In the genomic region with DNA sequence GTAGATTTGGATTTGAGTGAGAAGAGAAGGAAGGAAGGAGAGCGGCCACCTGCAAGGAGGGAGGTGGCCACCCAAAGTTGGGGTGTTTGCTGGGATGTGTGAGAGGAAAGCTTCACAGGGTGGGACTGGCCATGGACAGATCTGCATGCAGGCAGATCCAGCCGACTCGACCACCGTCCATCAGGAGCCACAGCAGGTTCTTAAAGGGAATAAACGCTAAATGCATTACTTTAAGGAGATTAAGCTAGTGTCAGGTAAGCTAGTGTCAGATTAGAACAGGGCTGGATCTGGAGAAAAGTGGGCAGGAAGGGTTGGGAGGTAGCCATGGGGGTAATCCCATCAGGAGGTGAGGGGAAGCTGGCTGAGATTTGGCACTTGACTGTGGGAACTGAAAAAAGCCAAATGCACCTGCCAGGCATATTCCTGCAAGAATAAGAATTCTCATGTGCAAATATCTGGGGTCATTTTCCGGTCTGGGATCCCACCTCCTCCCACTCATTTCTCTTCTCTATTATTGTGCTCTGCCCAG, we compare ENCODE assay signal across 25 cellular contexts.
DNase-seq lines count a peak whose midpoint lies in the region; TF ChIP-seq lines count a peak whose summit lies in the region.
"Had no signal": no experiment of that assay in that cellular context is flagged by ENCODE, and none has a peak within 500 bp of the region (broad histone marks: within the 10 kb centered on the region; RNA-seq: fewer than 3 reads in every experiment).

No MANE protein-coding gene starts in this region.

- H3K27me3 ChIP-seq in testis (no peaks in the 10 kb centered on the region), MG63 (no peaks in the 10 kb centered on the region)
- H3K27me3 ChIP-seq: BLaER1 treated with 17β-estradiol and CSF1 and Interleukin-3, amounts not matched to agents 10 nM and 100 nM; SJSA1 had no signal

- H3K9me3 ChIP-seq in testis (no peaks in the 10 kb centered on the region), MG63 (no peaks in the 10 kb centered on the region)
- H3K9me3 ChIP-seq: BLaER1 treated with 17β-estradiol and CSF1 and Interleukin-3, amounts not matched to agents 10 nM and 100 nM; SJSA1 had no signal

- peaks cover 5% of the 10 kb centered on the region for H3K27me3 Mint-ChIP-seq in glutamatergic neuron (ENCODE audit: unreplicated experiment)
- H3K27me3 Mint-ChIP-seq in osteocyte (ENCODE audit: unreplicated experiment): peaks cover 5% of the 10 kb centered on the region

- H3K36me3 ChIP-seq in testis (ENCODE audit: low read depth, missing control alignments): no peaks in the 10 kb centered on the region
- H3K36me3 ChIP-seq in MG63: no peaks in the 10 kb centered on the region
- H3K36me3 ChIP-seq: SJSA1 had no signal

- DNase-seq in NCI-H524 (lab: John Stamatoyannopoulos, UW) (peak; percentile 13 to 64), NCI-H524 treated with DMSO at 0.1 percent for 48 hours (lab: John Stamatoyannopoulos, UW) (no peak), NCI-H82 treated with DMSO at 0.1 percent for 48 hours (lab: John Stamatoyannopoulos, UW; ENCODE audit: unreplicated experiment) (peak; percentile 98), glutamatergic neuron (no peak), osteocyte (ENCODE audit: extremely low spot score, unreplicated experiment) (peak; percentile 34), testis (no peak), MG63 (no peak)
- DNase-seq in stimulated activated CD4-positive, alpha-beta T cell treated with anti-CD3 and anti-CD28 coated beads, Interleukin-4, amount 100 ng/mL, for 4 hours: no peak
- DNase-seq: 8988T, Calu3, DMS53, GDM1, H7, Kasumi-1, MM.1S, NCI-H1048, NCI-H1417 treated with DMSO at 0.1 percent for 48 hours, NCI-H187 treated with DMSO at 0.1 percent for 48 hours, NCI-H2107, NCI-H2227 treated with DMSO at 0.1 percent for 48 hours, NCI-H510A, NCI-H774 had no signal

- TF ChIP-seq CTCF in glutamatergic neuron (IDR thresholded peaks at IDR 0.05; ENCODE audit: partially characterized antibody, unreplicated experiment): no peak
- no peak for TF ChIP-seq CTCF in osteocyte (IDR thresholded peaks at IDR 0.05)
- TF ChIP-seq CTCF in testis (IDR thresholded peaks at IDR 0.05): no peak

- H3K4me3 Mint-ChIP-seq in glutamatergic neuron (ENCODE audit: unreplicated experiment) (no peak overlapping the region), osteocyte (ENCODE audit: unreplicated experiment) (no peak overlapping the region)
- H3K4me3 Mint-ChIP-seq: CD8-positive, alpha-beta T cell had no signal

- H3K36me3 Mint-ChIP-seq in glutamatergic neuron (ENCODE audit: unreplicated experiment) (no peaks in the 10 kb centered on the region), osteocyte (ENCODE audit: unreplicated experiment) (no peaks in the 10 kb centered on the region)
- H3K36me3 Mint-ChIP-seq: CD8-positive, alpha-beta T cell had no signal

- no peak for TF ChIP-seq POLR2A in testis (IDR thresholded peaks at IDR 0.05)

- H3K4me3 ChIP-seq in testis (no peak overlapping the region), MG63 (no peak overlapping the region)
- H3K4me3 ChIP-seq: BLaER1 treated with 17β-estradiol and CSF1 and Interleukin-3, amounts not matched to agents 10 nM and 100 nM; SJSA1 had no signal

- H3K9me3 Mint-ChIP-seq in glutamatergic neuron (ENCODE audit: unreplicated experiment) (peaks cover 15% of the 10 kb centered on the region), osteocyte (ENCODE audit: unreplicated experiment) (no peaks in the 10 kb centered on the region)
- H3K9me3 Mint-ChIP-seq: CD8-positive, alpha-beta T cell had no signal

- WGBS in testis, 2 donors: 93% methylated on average over 6 of the region's 6 CpGs

- peak overlapping the region; percentile 18 for H3K27ac Mint-ChIP-seq in glutamatergic neuron (ENCODE audit: unreplicated experiment)
- no peak overlapping the region for H3K27ac Mint-ChIP-seq in osteocyte (ENCODE audit: unreplicated experiment)
- H3K27ac Mint-ChIP-seq: CD8-positive, alpha-beta T cell had no signal

- H3K27ac ChIP-seq in testis: no peak overlapping the region
- H3K27ac ChIP-seq: BLaER1 treated with 17β-estradiol and CSF1 and Interleukin-3, amounts not matched to agents 10 nM and 100 nM; SJSA1 had no signal

- peaks cover 46% of the 10 kb centered on the region for H3K4me1 Mint-ChIP-seq in glutamatergic neuron (ENCODE audit: low read depth, unreplicated experiment)
- H3K4me1 Mint-ChIP-seq in osteocyte (ENCODE audit: unreplicated experiment): peaks cover 4% of the 10 kb centered on the region

- peaks cover 8% of the 10 kb centered on the region for H3K4me1 ChIP-seq in testis

- intact Hi-C loops in testis (cut with DNase I; ENCODE audit: low total_unique reads): no loop called here

Comparison
In these comparisons a context has a peak if more than half of its experiments do, and no peak if none do; other contexts are left out.
1. DNase-seq: peak in NCI-H524 (2 of 2), NCI-H82 treated with DMSO at 0.1 percent for 48 hours (single experiment) and osteocyte (single experiment); none in NCI-H524 treated with DMSO at 0.1 percent for 48 hours (single experiment), glutamatergic neuron (single experiment), testis (single experiment), MG63 (single experiment) and stimulated activated CD4-positive, alpha-beta T cell treated with anti-CD3 and anti-CD28 coated beads, Interleukin-4, amount 100 ng/mL, for 4 hours (0 of 2).